In genomic region chr4:76585897-76586360, GRCh38 we compare ENCODE assay signal across 8 cellular contexts.
DNase-seq lines count a peak whose midpoint lies in the region; ATAC-seq and TF ChIP-seq lines count a peak whose summit lies in the region.

No MANE protein-coding gene starts in this region.

- peak overlapping the region; percentile 85 for H3K4me2 ChIP-seq in MM.1S (ENCODE audit: low read depth, low read length)

- H3K27ac Mint-ChIP-seq in CD8-positive, alpha-beta T cell, result no peak overlapping the region
- no peak overlapping the region for H3K27ac Mint-ChIP-seq in activated T-helper 17 cell treated with anti-CD3 and anti-CD28 coated beads, Interleukin-2, amount 50 U/mL, for 72 hours

- H3K4me1 Mint-ChIP-seq in CD8-positive, alpha-beta T cell (ENCODE audit: low read depth), result peaks cover 5% of the 10 kb centered on the region
- no peaks in the 10 kb centered on the region for H3K4me1 Mint-ChIP-seq in activated T-helper 17 cell treated with anti-CD3 and anti-CD28 coated beads, Interleukin-2, amount 50 U/mL, for 72 hours

- ATAC-seq in CD8-positive, alpha-beta T cell, result no peak
- ATAC-seq in GM19467 (IDR thresholded peaks at IDR 0.05; ENCODE audit: unreplicated experiment), result peak; percentile 81
- ATAC-seq in activated T-helper 17 cell treated with anti-CD3 and anti-CD28 coated beads, Interleukin-2, amount 50 U/mL, for 72 hours (replicated peaks), result peak; percentile 34

- H3K4me3 ChIP-seq in CD8-positive, alpha-beta T cell (ENCODE audit: low read depth, low read length), result no peak overlapping the region
- H3K4me3 ChIP-seq in MM.1S (ENCODE audit: low read length) (peak overlapping the region; percentile 73), cardiac muscle cell (peak overlapping the region; percentile 18), neuron (ENCODE audit: low read length) (peak overlapping the region; percentile 32)

- peaks cover 65% of the 10 kb centered on the region for H3K27me3 Mint-ChIP-seq in CD8-positive, alpha-beta T cell (ENCODE audit: low read depth)
- peaks cover 56% of the 10 kb centered on the region for H3K27me3 Mint-ChIP-seq in activated T-helper 17 cell treated with anti-CD3 and anti-CD28 coated beads, Interleukin-2, amount 50 U/mL, for 72 hours

- no peaks in the 10 kb centered on the region for H3K9me2 ChIP-seq in MM.1S (replicated peaks; ENCODE audit: insufficient read depth, low read length)

- H3K36me3 Mint-ChIP-seq in CD8-positive, alpha-beta T cell, result no peaks in the 10 kb centered on the region
- no peaks in the 10 kb centered on the region for H3K36me3 Mint-ChIP-seq in activated T-helper 17 cell treated with anti-CD3 and anti-CD28 coated beads, Interleukin-2, amount 50 U/mL, for 72 hours (ENCODE audit: low read depth)

- H3K27ac ChIP-seq in CD8-positive, alpha-beta T cell (ENCODE audit: low read depth, low read length), result no peak overlapping the region
- H3K27ac ChIP-seq in MM.1S (ENCODE audit: low read length), result peak overlapping the region; percentile 62
- H3K27ac ChIP-seq in cardiac muscle cell, result peak overlapping the region; percentile 10

- no peaks in the 10 kb centered on the region for H3K9me3 ChIP-seq in CD8-positive, alpha-beta T cell (ENCODE audit: low read length)
- H3K9me3 ChIP-seq in MM.1S (replicated peaks; ENCODE audit: insufficient read depth, low read length), result no peaks in the 10 kb centered on the region
- H3K9me3 ChIP-seq in cardiac muscle cell (ENCODE audit: low read depth), result no peaks in the 10 kb centered on the region
- no peaks in the 10 kb centered on the region for H3K9me3 ChIP-seq in neuron (ENCODE audit: low read length)

- H3K9me3 Mint-ChIP-seq in CD8-positive, alpha-beta T cell, result no peaks in the 10 kb centered on the region
- no peaks in the 10 kb centered on the region for H3K9me3 Mint-ChIP-seq in activated T-helper 17 cell treated with anti-CD3 and anti-CD28 coated beads, Interleukin-2, amount 50 U/mL, for 72 hours

- H3K9ac ChIP-seq in MM.1S (ENCODE audit: low read length), result peak overlapping the region; percentile 63

- H4K20me1 ChIP-seq in MM.1S (ENCODE audit: insufficient read depth, low read length), result no peaks in the 10 kb centered on the region

- intact Hi-C loops in CD8-positive, alpha-beta T cell (cut with DNase I, micrococcal nuclease), result no loop called here

- CTCF ChIA-PET in CD8-positive, alpha-beta T cell (lab: Charles Lee), result interaction anchor here (1.2 kb wide), 1 partner anchor 459 kb away, joined by 3 read pairs; no protein-coding TSS in a partner anchor

- no peaks in the 10 kb centered on the region; the same call in 1 of the 2 replicates for H3K79me2 ChIP-seq in MM.1S (ENCODE audit: low read length)

- H3K4me3 Mint-ChIP-seq in CD8-positive, alpha-beta T cell, result peak overlapping the region; percentile 65
- H3K4me3 Mint-ChIP-seq in activated T-helper 17 cell treated with anti-CD3 and anti-CD28 coated beads, Interleukin-2, amount 50 U/mL, for 72 hours, result peak overlapping the region; percentile 36

- H3K27me3 ChIP-seq in CD8-positive, alpha-beta T cell (ENCODE audit: insufficient read depth, low read length), result no peaks in the 10 kb centered on the region
- H3K27me3 ChIP-seq in MM.1S (replicated peaks; ENCODE audit: insufficient read depth, low read length), result no peaks in the 10 kb centered on the region
- H3K27me3 ChIP-seq in cardiac muscle cell, result no peaks in the 10 kb centered on the region
- H3K27me3 ChIP-seq in neuron (ENCODE audit: insufficient read depth, low read length), result no peaks in the 10 kb centered on the region

- H3K4me1 ChIP-seq in CD8-positive, alpha-beta T cell (ENCODE audit: insufficient read depth, low read length), result no peaks in the 10 kb centered on the region
- peaks cover 4% of the 10 kb centered on the region; the same call in 1 of the 2 replicates for H3K4me1 ChIP-seq in MM.1S (ENCODE audit: low read length)
- H3K4me1 ChIP-seq in cardiac muscle cell (ENCODE audit: low read depth), result peaks cover 42% of the 10 kb centered on the region
- peaks cover 65% of the 10 kb centered on the region for H3K4me1 ChIP-seq in neuron (ENCODE audit: insufficient read depth, low read length)

- H3F3A ChIP-seq in MM.1S (ENCODE audit: insufficient read depth, low read length), result 0 out of 2 replicates have a peak, but pooled peaks cover 10% of the 10 kb centered on the region

- peak in 2 of 7 experiments; percentile 5 to 11 for DNase-seq in CD8-positive, alpha-beta T cell
- peak; percentile 91 for DNase-seq in MM.1S
- DNase-seq in cardiac muscle cell (ENCODE audit: low read depth in 1 of 2, low spot score in 1 of 2), result peak; percentile 54 to 85
- no peak for DNase-seq in effector CD8-positive, alpha-beta T cell (lab: John Stamatoyannopoulos, UW)
- no peak for DNase-seq in epidermal melanocyte (ENCODE audit: insufficient read length, low spot score)

- POLR2A ChIA-PET in CD8-positive, alpha-beta T cell (lab: Charles Lee), result no interaction called here

- no peaks in the 10 kb centered on the region for H3K36me3 ChIP-seq in CD8-positive, alpha-beta T cell (ENCODE audit: insufficient read depth, low read length)
- H3K36me3 ChIP-seq in MM.1S (replicated peaks; ENCODE audit: insufficient read depth, low read length), result no peaks in the 10 kb centered on the region
- no peaks in the 10 kb centered on the region for H3K36me3 ChIP-seq in cardiac muscle cell
- H3K36me3 ChIP-seq in neuron (ENCODE audit: insufficient read depth, low read length), result peaks cover 4% of the 10 kb centered on the region

- TF ChIP-seq CTCF in CD8-positive, alpha-beta T cell (IDR thresholded peaks at IDR 0.05), result no peak
- peak; percentile 26; the same call in 1 of the 2 replicates for TF ChIP-seq CTCF in MM.1S (IDR thresholded peaks at IDR 0.05; ENCODE audit: low read length)
- TF ChIP-seq CTCF in cardiac muscle cell (IDR thresholded peaks at IDR 0.05; ENCODE audit: low read depth, low read length), result peak; percentile 35

- H2AFZ ChIP-seq in MM.1S (ENCODE audit: low read length) (peak overlapping the region; percentile 66), neuron (ENCODE audit: low read depth, low read length) (no peak overlapping the region)

Comparison
In these comparisons a context has a peak if more than half of its experiments do, and no peak if none do; other contexts are left out.
1. DNase-seq: peak in MM.1S (single experiment) and cardiac muscle cell (2 of 2); none in effector CD8-positive, alpha-beta T cell (single experiment) and epidermal melanocyte (single experiment).